16 cellular contexts compared by ENCODE assay signal in the genomic region with DNA sequence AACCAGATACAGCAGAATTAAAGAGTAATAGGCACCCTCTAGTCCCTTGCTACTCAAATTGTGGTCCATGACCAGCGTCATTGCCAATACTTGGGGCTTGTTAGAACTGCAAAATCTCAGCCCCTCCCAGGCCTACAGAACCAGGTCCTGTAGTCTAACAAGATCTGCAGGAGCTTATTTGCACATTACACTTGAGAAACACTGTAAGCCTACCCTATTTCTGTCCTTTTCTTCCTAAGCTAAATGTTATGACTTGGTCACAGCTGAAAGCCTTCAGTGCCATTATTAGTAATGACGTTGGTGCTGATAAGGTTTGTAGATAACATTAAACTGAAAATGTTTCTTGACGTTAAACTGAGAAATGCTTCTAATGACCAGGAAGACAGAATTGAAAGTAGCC.
"Had no signal": no experiment of that assay in that cellular context is flagged by ENCODE, and none has a peak within 500 bp of the region (broad histone marks: within the 10 kb centered on the region; RNA-seq: fewer than 3 reads in every experiment).

No MANE protein-coding gene starts in this region.

- H3K27me3 ChIP-seq: esophagus squamous epithelium, heart left ventricle, pancreas, thyroid gland, uterus had no signal

- DNase-seq: activated CD4-positive, alpha-beta T cell treated with anti-CD3 and anti-CD28 coated beads for 4 hours; activated naive CD4-positive, alpha-beta T cell treated with Interleukin-2 at 50 U/mL for 16 hours; cerebellar nuclear complex; esophagus squamous epithelium; foreskin melanocyte; heart left ventricle; left ventricle myocardium inferior; pancreas; stimulated activated CD4-positive, alpha-beta T cell treated with anti-CD3 and anti-CD28 coated beads, Interleukin-4, amount 100 ng/mL, for 4 hours; stimulated activated naive CD8-positive, alpha-beta T cell treated with anti-CD3 and anti-CD28 coated beads, Interleukin-15, amount 100 ng/mL, for 72 hours; T-cell; T1000; thyroid gland; uterus; WERI-Rb-1 had no signal

- H3K4me3 ChIP-seq: esophagus squamous epithelium, heart left ventricle, left ventricle myocardium inferior, pancreas, skin epidermis, thyroid gland, uterus had no signal

- H3K27ac ChIP-seq: esophagus squamous epithelium, left ventricle myocardium inferior, pancreas, skin epidermis, thyroid gland, uterus, WERI-Rb-1 had no signal

- H3K9me3 ChIP-seq: esophagus squamous epithelium, heart left ventricle, left ventricle myocardium inferior, pancreas, thyroid gland, uterus had no signal

- H3K36me3 ChIP-seq: esophagus squamous epithelium, heart left ventricle, left ventricle myocardium inferior, pancreas, thyroid gland, uterus, WERI-Rb-1 had no signal

- ATAC-seq: pancreas; stimulated activated naive CD8-positive, alpha-beta T cell treated with anti-CD3 and anti-CD28 coated beads, Interleukin-15, amount 100 ng/mL, for 72 hours; T-cell had no signal
